In the genomic region with DNA sequence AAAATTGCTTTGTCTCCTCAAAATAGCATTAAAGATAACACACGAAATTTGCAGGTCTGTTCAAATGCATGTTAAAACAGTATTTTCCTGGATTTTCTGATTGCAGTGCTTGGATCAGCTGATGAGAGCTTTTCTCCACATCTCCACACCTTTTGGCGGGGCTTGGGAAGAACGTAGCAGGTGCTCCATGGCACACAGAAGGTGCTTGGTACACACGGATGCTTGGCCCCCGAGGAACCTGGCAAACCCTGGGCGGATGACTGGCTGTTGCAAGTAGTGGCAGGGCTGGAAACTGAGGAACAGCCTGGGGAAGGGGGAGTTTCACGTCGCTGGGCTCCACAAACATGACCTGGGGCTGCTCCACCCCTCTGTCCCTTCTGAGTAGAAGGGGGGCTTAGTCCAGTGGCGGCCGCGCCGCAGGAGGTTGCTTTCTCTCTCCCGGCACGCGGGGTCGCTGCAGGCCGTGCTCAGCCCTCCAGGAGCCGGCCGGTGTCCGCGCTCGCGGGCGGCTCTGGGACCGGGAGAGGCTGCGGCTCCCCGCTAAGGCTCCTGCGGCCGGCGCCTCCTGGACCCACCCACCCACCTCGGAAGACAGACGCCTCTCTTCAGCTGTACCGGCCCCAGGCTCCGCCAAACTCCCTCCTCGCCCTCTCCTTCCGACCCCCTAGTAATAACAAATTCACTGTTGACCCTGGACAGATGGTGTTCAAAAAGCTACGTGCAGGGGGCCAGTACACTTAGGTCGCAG, we compare ENCODE assay signal across 8 cellular contexts.
DNase-seq lines count a peak whose midpoint lies in the region; ATAC-seq and TF ChIP-seq lines count a peak whose summit lies in the region.

No MANE protein-coding gene starts in this region.

- H3K27me3 ChIP-seq in left lung (peaks cover 8 to 58% of the 10 kb centered on the region in 2 donors), vagina (no peaks in the 10 kb centered on the region)

- H3K4me3 ChIP-seq in AG10803 (ENCODE audit: low read length), result no peak overlapping the region
- no peak overlapping the region for H3K4me3 ChIP-seq in left lung
- H3K4me3 ChIP-seq in vagina, result no peak overlapping the region

- DNase-seq in AG10803 (ENCODE audit: low read depth) (peak; percentile 22), NCI-H2227 treated with DMSO at 0.1 percent for 48 hours (lab: John Stamatoyannopoulos, UW) (peak; percentile 63), cerebellum (ENCODE audit: low spot score) (peak; percentile 6), left lung (peak; percentile 44 to 88), vagina (ENCODE audit: extremely low spot score in 2 of 2) (peak; percentile 40 to 58), DMS114 treated with DMSO at 0.1 percent for 48 hours (lab: John Stamatoyannopoulos, UW; ENCODE audit: unreplicated experiment) (no peak)

- H3K9me3 ChIP-seq in left lung, result no peaks in the 10 kb centered on the region
- H3K9me3 ChIP-seq in vagina, result no peaks in the 10 kb centered on the region

- H3K27ac ChIP-seq in left lung (no peak overlapping the region), vagina (no peak overlapping the region)

- H3K36me3 ChIP-seq in left lung (no peaks in the 10 kb centered on the region), vagina (no peaks in the 10 kb centered on the region)

- H3K4me1 ChIP-seq in left lung (peaks cover 0 to 7% of the 10 kb centered on the region in 2 donors), vagina (no peaks in the 10 kb centered on the region)

- TF ChIP-seq CTCF in AG10803 (conservative IDR thresholded peaks at IDR 0.05; ENCODE audit: low read length) (peak; percentile 50), left lung (IDR thresholded peaks at IDR 0.05) (peak; percentile 41 to 47), vagina (IDR thresholded peaks at IDR 0.05) (no peak)

- TF ChIP-seq POLR2A in vagina (IDR thresholded peaks at IDR 0.05), result no peak

- intact Hi-C loops in left lung (cut with DNase I), result no loop called here
- intact Hi-C loops in vagina (cut with DNase I), result no loop called here

- peak; percentile 55 for ATAC-seq in GM18511 (IDR thresholded peaks at IDR 0.05; ENCODE audit: unreplicated experiment)
- peak; percentile 96 for ATAC-seq in left lung
- no peak for ATAC-seq in HG03175 (IDR thresholded peaks at IDR 0.05; ENCODE audit: unreplicated experiment)

Comparison
In these comparisons a context has a peak if more than half of its experiments do, and no peak if none do; other contexts are left out.
1. CTCF ChIP-seq: peak in AG10803 (single experiment) and left lung (2 of 2); none in vagina (0 of 3).